In genomic region chr1:55231745-55232144, GRCh38 we compare ENCODE assay signal across 21 cellular contexts.
"Had no signal": no experiment of that assay in that cellular context is flagged by ENCODE, and none has a peak within 500 bp of the region (broad histone marks: within the 10 kb centered on the region; RNA-seq: fewer than 3 reads in every experiment).

No MANE protein-coding gene starts in this region.

- H3K9ac ChIP-seq: neural progenitor cell had no signal

- ATAC-seq: esophagus mucosa; left cardiac atrium; lower lobe of right lung; natural killer cell treated with Interleukin-12 subunit alpha and Interleukin-12 subunit beta and Interleukin-15 and Interleukin-18, amount 100 ng/mL, for 72 hours; right cardiac atrium; stimulated activated effector memory CD8-positive, alpha-beta T cell treated with anti-CD3 and anti-CD28 coated beads, Interleukin-12 subunit alpha, Interleukin-12 subunit beta, amount 100 ng/mL, for 72 hours had no signal

- H3K4me2 ChIP-seq: neural progenitor cell, smooth muscle cell had no signal

- FAIRE-seq: endometrium, frontal cortex, keratinocyte had no signal

- H3K4me3 ChIP-seq: left ventricle myocardium inferior, lower lobe of right lung, neural progenitor cell, ovary, smooth muscle cell, thoracic aorta had no signal

- H3K9me3 ChIP-seq: ovary, thoracic aorta had no signal

- DNase-seq: effector memory CD4-positive, alpha-beta T cell; immature natural killer cell; left cardiac atrium; left ventricle myocardium inferior; lower lobe of right lung; midbrain; nucleus accumbens; ovary; right cardiac atrium; stimulated activated CD4-positive, alpha-beta T cell treated with anti-CD3 and anti-CD28 coated beads, Interleukin-4, amount 100 ng/mL, for 1 hour; stimulated activated CD8-positive, alpha-beta memory T cell treated with anti-CD3 and anti-CD28 coated beads, Interleukin-4, amount 100 ng/mL, for 48 hours; trophoblast cell had no signal

- H3K36me3 ChIP-seq: left ventricle myocardium inferior, lower lobe of right lung, neural progenitor cell, ovary, thoracic aorta had no signal

- H3K27me3 ChIP-seq: neural progenitor cell, ovary had no signal

- H3K27ac ChIP-seq: lower lobe of right lung, neural progenitor cell, ovary, thoracic aorta had no signal

- H3K4me1 ChIP-seq: lower lobe of right lung, neural progenitor cell had no signal
